ENCODE assay signal across 8 cellular contexts in genomic region chr1:67134692-67135091, GRCh38. TPM values are rescaled to one million over a fixed set of nuclear protein-coding genes. Genes with fewer than 3 reads are reported as not detected.
DNase-seq lines count a peak whose midpoint lies in the region; ATAC-seq and TF ChIP-seq lines count a peak whose summit lies in the region.

C1orf141 (minus strand) TSS chr1:67134970; CDS start chr1:67127240, 7,730 bp downstream.

- H3K36me3 ChIP-seq in HUES48 (ENCODE audit: control insufficient read depth, insufficient read depth, low read length) (no peaks in the 10 kb centered on the region), ascending aorta (no peaks in the 10 kb centered on the region), skeletal muscle tissue (ENCODE audit: control insufficient read depth in 3 of 3, insufficient read depth in 3 of 3, low read length in 3 of 3) (no peaks in the 10 kb centered on the region)

- no peaks in the 10 kb centered on the region for H3K9me3 ChIP-seq in HUES48 (ENCODE audit: control insufficient read depth, insufficient read depth, low read length)
- no peaks in the 10 kb centered on the region for H3K9me3 ChIP-seq in ascending aorta
- H3K9me3 ChIP-seq in skeletal muscle tissue (ENCODE audit: control insufficient read depth in 3 of 3, low read length in 3 of 3), result no peaks in the 10 kb centered on the region

- H3K27me3 ChIP-seq in HUES48 (ENCODE audit: control insufficient read depth, insufficient read depth, low read length) (no peaks in the 10 kb centered on the region), ascending aorta (no peaks in the 10 kb centered on the region), skeletal muscle tissue (ENCODE audit: control insufficient read depth in 3 of 3, insufficient read depth in 3 of 3, low read length in 3 of 3) (peaks cover 0 to 3% (median 0%) of the 10 kb centered on the region in 3 donors)

- peak within 1 kb of the TSS; percentile 48; the same call in 1 of the 2 replicates for H3K4me3 ChIP-seq in HUES48 (ENCODE audit: low read depth, low read length)
- peak within 1 kb of the TSS; percentile 38 to 60 for H3K4me3 ChIP-seq in ascending aorta
- peak within 1 kb of the TSS; percentile 33 for H3K4me3 ChIP-seq in iPS-11a (ENCODE audit: low read depth, low read length)
- peak within 1 kb of the TSS; percentile 49 to 57 (median 56) for H3K4me3 ChIP-seq in skeletal muscle tissue (ENCODE audit: low read length in 3 of 3)

- CTCF ChIA-PET in GM10248 (lab: Yijun Ruan, JAX), result interaction anchor here (1.8 kb wide), 1 partner anchor 9 kb away, joined by 7 read pairs; no protein-coding TSS in a partner anchor

- no peak within 1 kb of the TSS for H3K9ac ChIP-seq in HUES48 (ENCODE audit: low read depth, low read length)
- H3K9ac ChIP-seq in skeletal muscle tissue (ENCODE audit: low read depth in 1 of 3, low read length in 3 of 3), result peak within 1 kb of the TSS in 2 of 3 donors; percentile 11 to 28

- no peak for ATAC-seq in GM21381 (IDR thresholded peaks at IDR 0.05; ENCODE audit: unreplicated experiment)

- H3K27ac ChIP-seq in HUES48 (ENCODE audit: low read depth, low read length), result no peak within 1 kb of the TSS
- H3K27ac ChIP-seq in ascending aorta, result no peak within 1 kb of the TSS
- H3K27ac ChIP-seq in skeletal muscle tissue (ENCODE audit: low read depth, low read length), result no peak within 1 kb of the TSS

- intact Hi-C loops in ascending aorta (cut with DNase I), result no loop called here

- H3K4me1 ChIP-seq in HUES48 (ENCODE audit: control insufficient read depth, insufficient read depth, low read length) (peaks cover 8% of the 10 kb centered on the region), ascending aorta (peaks cover 0 to 4% of the 10 kb centered on the region in 2 donors), skeletal muscle tissue (ENCODE audit: control insufficient read depth in 3 of 3, insufficient read depth in 3 of 3, low read length in 3 of 3) (no peaks in the 10 kb centered on the region)

- no peak for DNase-seq in ascending aorta (ENCODE audit: low spot score in 2 of 2)
- DNase-seq in NK-92 (lab: John Stamatoyannopoulos, UW; ENCODE audit: unreplicated experiment), result no peak
- DNase-seq in GM10248 (ENCODE audit: extremely low spot score), result no peak
- DNase-seq in EL, result no peak

- POLR2A ChIA-PET in GM10248 (lab: Yijun Ruan, JAX), result no interaction called here

- TF ChIP-seq CTCF in ascending aorta (IDR thresholded peaks at IDR 0.05) (no peak), GM10248 (IDR thresholded peaks at IDR 0.05; ENCODE audit: control extremely low read depth, extremely low read depth, low read depth, missing control alignments) (no peak)

RNA-seq across cellular contexts. Expression of gene C1orf141, which starts in this region (rescaled TPM):
- not detected for total RNA-seq in ascending aorta
- total RNA-seq in skeletal muscle tissue, result not detected
